7 cellular contexts compared by ENCODE assay signal in the genomic region with DNA sequence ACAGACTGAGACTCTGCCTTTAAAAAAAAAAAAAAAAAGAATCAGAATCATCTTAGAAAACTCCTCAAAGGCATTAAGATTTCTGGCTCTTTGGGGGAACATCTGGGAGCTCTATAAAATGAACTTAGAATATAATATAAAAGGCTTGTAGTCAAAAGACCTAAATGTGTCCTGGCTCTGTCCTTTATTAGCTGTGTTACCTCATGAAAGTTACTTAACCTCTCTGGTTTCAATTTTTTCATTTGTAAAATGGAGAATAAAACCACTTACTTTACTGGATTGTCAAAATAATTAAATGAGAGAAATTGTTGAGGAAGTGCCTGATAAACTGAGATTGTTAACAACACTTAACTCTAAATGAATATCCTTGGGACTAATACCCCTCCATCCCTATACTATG.
"Had no signal": no experiment of that assay in that cellular context is flagged by ENCODE, and none has a peak within 500 bp of the region (broad histone marks: within the 10 kb centered on the region; RNA-seq: fewer than 3 reads in every experiment).

No MANE protein-coding gene starts in this region.

- H3K27ac ChIP-seq: HL-60, KMS-11 had no signal

- FAIRE-seq: HepG2, HTR-8/SVneo had no signal

- H3K4me2 ChIP-seq: KMS-11 had no signal

- H3K9ac ChIP-seq: KMS-11 had no signal

- ATAC-seq: HepG2 had no signal

- DNase-seq: IMR-90, KBM-7, KG1 had no signal
